ENCODE assay signal across 30 cellular contexts in the genomic region with DNA sequence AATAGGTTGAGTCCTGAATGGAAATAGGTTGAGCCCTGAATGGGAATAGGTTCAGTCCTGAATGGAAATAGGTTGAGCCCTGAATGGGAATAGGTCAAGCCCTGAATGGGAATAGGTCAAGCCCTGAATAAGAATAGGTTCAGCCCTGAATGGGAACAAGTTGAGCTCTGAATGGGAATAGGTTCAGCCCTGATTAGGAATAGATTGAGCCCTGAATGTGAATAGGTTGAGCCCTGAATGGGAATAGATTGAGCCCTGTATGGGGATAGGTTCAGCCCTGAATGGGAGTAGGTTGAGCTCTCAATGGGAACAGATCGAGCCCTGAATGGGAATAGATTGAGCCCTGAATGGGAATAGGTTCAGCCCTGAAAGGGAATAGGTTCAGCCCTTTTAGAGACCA.
"Had no signal": no experiment of that assay in that cellular context is flagged by ENCODE, and none has a peak within 500 bp of the region (broad histone marks: within the 10 kb centered on the region; RNA-seq: fewer than 3 reads in every experiment).

No MANE protein-coding gene starts in this region.

- H3K27ac Mint-ChIP-seq: activated CD4-positive, alpha-beta memory T cell treated with anti-CD3 and anti-CD28 coated beads, Interleukin-2, amount 10 ng/mL, durations not matched to agents 7 days and 5 days; activated CD4-positive, alpha-beta T cell treated with anti-CD3 and anti-CD28 coated beads, Interleukin-2, amount 10 ng/mL, durations not matched to agents 7 days and 5 days; activated naive CD8-positive, alpha-beta T cell; activated T-cell treated with anti-CD3 and anti-CD28 coated beads, Interleukin-2, amount 50 U/mL, for 24 hours; activated T-cell treated with anti-CD3 and anti-CD28 coated beads, Interleukin-2, amount 50 U/mL, for 72 hours; dendritic cell treated with granulocyte-macrophage colony-stimulating factor and Interleukin-4, amounts not matched to agents 40 ng/mL and 50 ng/mL, for 4 days; endodermal cell; T-helper 17 cell had no signal

- H3K4me1 ChIP-seq: esophagus muscularis mucosa, foreskin keratinocyte, gastrocnemius medialis, heart left ventricle had no signal

- H3K36me3 Mint-ChIP-seq: activated naive CD8-positive, alpha-beta T cell had no signal

- H3K27me3 Mint-ChIP-seq: activated CD4-positive, alpha-beta memory T cell treated with anti-CD3 and anti-CD28 coated beads, Interleukin-2, amount 10 ng/mL, durations not matched to agents 7 days and 5 days; activated CD4-positive, alpha-beta T cell treated with anti-CD3 and anti-CD28 coated beads, Interleukin-2, amount 10 ng/mL, durations not matched to agents 7 days and 5 days; activated naive CD8-positive, alpha-beta T cell; activated T-cell treated with anti-CD3 and anti-CD28 coated beads, Interleukin-2, amount 50 U/mL, for 24 hours; central memory CD8-positive, alpha-beta T cell; dendritic cell treated with granulocyte-macrophage colony-stimulating factor and Interleukin-4, amounts not matched to agents 40 ng/mL and 50 ng/mL, for 4 days; T-helper 17 cell had no signal

- H3K27me3 ChIP-seq: brain microvascular endothelial cell, foreskin keratinocyte, gastrocnemius medialis, heart left ventricle had no signal

- H3K4me1 Mint-ChIP-seq: activated CD4-positive, alpha-beta memory T cell treated with anti-CD3 and anti-CD28 coated beads, Interleukin-2, amount 10 ng/mL, durations not matched to agents 7 days and 5 days; activated CD4-positive, alpha-beta T cell treated with anti-CD3 and anti-CD28 coated beads, Interleukin-2, amount 10 ng/mL, durations not matched to agents 7 days and 5 days; central memory CD8-positive, alpha-beta T cell; T-helper 17 cell had no signal

- H3K27ac ChIP-seq: brain microvascular endothelial cell, coronary artery, dorsolateral prefrontal cortex, esophagus muscularis mucosa, foreskin keratinocyte, gastrocnemius medialis, heart left ventricle had no signal

- H3K36me3 ChIP-seq: brain microvascular endothelial cell, esophagus muscularis mucosa, gastrocnemius medialis, heart left ventricle had no signal

- H3K9me3 ChIP-seq: esophagus muscularis mucosa, gastrocnemius medialis, heart left ventricle had no signal

- H3K9me3 Mint-ChIP-seq: dendritic cell treated with granulocyte-macrophage colony-stimulating factor and Interleukin-4, amounts not matched to agents 40 ng/mL and 50 ng/mL, for 4 days; endodermal cell had no signal

- ATAC-seq: activated T-cell treated with anti-CD3 and anti-CD28 coated beads, Interleukin-2, amount 50 U/mL, for 72 hours; foreskin keratinocyte; gastrocnemius medialis; heart left ventricle; T-helper 17 cell had no signal

- DNase-seq: activated CD4-positive, alpha-beta memory T cell treated with anti-CD3 and anti-CD28 coated beads, Interleukin-2, amount 10 ng/mL, durations not matched to agents 7 days and 5 days; activated CD4-positive, alpha-beta T cell treated with anti-CD3 and anti-CD28 coated beads for 1 hour; activated CD4-positive, alpha-beta T cell treated with anti-CD3 and anti-CD28 coated beads for 4 hours; activated CD4-positive, alpha-beta T cell treated with anti-CD3 and anti-CD28 coated beads, Interleukin-2, amount 10 ng/mL, durations not matched to agents 7 days and 5 days; activated CD4-positive, alpha-beta T cell treated with anti-CD3 and anti-CD28 coated beads, Interleukin-2, amount 50 U/mL, for 4 hours; activated CD8-positive, alpha-beta memory T cell treated with anti-CD3 and anti-CD28 coated beads, Interleukin-2, amount 50 U/mL, for 48 hours; activated gamma-delta T cell; activated naive CD4-positive, alpha-beta T cell; activated naive CD4-positive, alpha-beta T cell treated with anti-CD3 and anti-CD28 coated beads, Interleukin-2, amount 50 U/mL, for 16 hours; activated T-cell treated with anti-CD3 and anti-CD28 coated beads for 4 hours; activated T-cell treated with anti-CD3 and anti-CD28 coated beads, Interleukin-2, amount 50 U/mL, for 24 hours; activated T-cell treated with anti-CD3 and anti-CD28 coated beads, Interleukin-2, amount 50 U/mL, for 72 hours; amniotic stem cell; anterior cingulate cortex; brain microvascular endothelial cell; dorsolateral prefrontal cortex; effector memory CD4-positive, alpha-beta T cell; endodermal cell; erythroblast; foreskin keratinocyte; gastrocnemius medialis; glutamatergic neuron; heart left ventricle; T-helper 1 cell; T-helper 17 cell had no signal

- H3K4me3 Mint-ChIP-seq: activated CD4-positive, alpha-beta memory T cell treated with anti-CD3 and anti-CD28 coated beads, Interleukin-2, amount 10 ng/mL, durations not matched to agents 7 days and 5 days; activated CD4-positive, alpha-beta T cell treated with anti-CD3 and anti-CD28 coated beads, Interleukin-2, amount 10 ng/mL, durations not matched to agents 7 days and 5 days; activated naive CD8-positive, alpha-beta T cell; activated T-cell treated with anti-CD3 and anti-CD28 coated beads, Interleukin-2, amount 50 U/mL, for 24 hours; activated T-cell treated with anti-CD3 and anti-CD28 coated beads, Interleukin-2, amount 50 U/mL, for 72 hours; central memory CD8-positive, alpha-beta T cell; dendritic cell treated with granulocyte-macrophage colony-stimulating factor and Interleukin-4, amounts not matched to agents 40 ng/mL and 50 ng/mL, for 4 days; endodermal cell; T-helper 17 cell had no signal

- H3K4me3 ChIP-seq: coronary artery, dorsolateral prefrontal cortex, esophagus muscularis mucosa, gastrocnemius medialis, heart left ventricle had no signal
